Comparison of ENCODE assay signal across 20 cellular contexts in genomic region chr10:63759335-63759734, GRCh38.
"Had no signal": no experiment of that assay in that cellular context is flagged by ENCODE, and none has a peak within 500 bp of the region (broad histone marks: within the 10 kb centered on the region; RNA-seq: fewer than 3 reads in every experiment).

No MANE protein-coding gene starts in this region.

- H3K4me1 ChIP-seq: esophagus muscularis mucosa, gastroesophageal sphincter, right lobe of liver, testis, tibial nerve had no signal

- H3K27me3 ChIP-seq: esophagus muscularis mucosa, gastroesophageal sphincter, hepatocyte, ovary, right lobe of liver, testis, tibial nerve had no signal

- H3K4me3 ChIP-seq: esophagus muscularis mucosa, gastroesophageal sphincter, hepatocyte, ovary, right lobe of liver, testis, tibial nerve had no signal

- H3K4me2 ChIP-seq: hepatocyte had no signal

- H3K9me3 ChIP-seq: esophagus muscularis mucosa, ovary, right lobe of liver, testis, tibial nerve had no signal

- DNase-seq: central memory CD4-positive, alpha-beta T cell; effector memory CD8-positive, alpha-beta T cell; glutamatergic neuron; kidney; left colon; mammary epithelial cell; natural killer cell; nucleus accumbens; ovary; right lobe of liver; stimulated activated CD4-positive, alpha-beta T cell treated with anti-CD3 and anti-CD28 coated beads, Interleukin-4, amount 100 ng/mL, for 1 hour; stimulated activated CD8-positive, alpha-beta memory T cell treated with anti-CD3 and anti-CD28 coated beads, Interleukin-4, amount 100 ng/mL, for 48 hours; stimulated activated naive CD8-positive, alpha-beta T cell treated with anti-CD3 and anti-CD28 coated beads, Interleukin-15, Interleukin-2, amounts not matched to agents 100 U/mL and 50 U/mL, for 24 hours; testis had no signal

- ATAC-seq: effector memory CD8-positive, alpha-beta T cell; gastroesophageal sphincter; left colon; natural killer cell; right lobe of liver; stimulated activated effector memory CD8-positive, alpha-beta T cell treated with anti-CD3 and anti-CD28 coated beads, Interleukin-12 subunit alpha, Interleukin-12 subunit beta, amount 100 ng/mL, for 72 hours; stimulated activated naive CD8-positive, alpha-beta T cell treated with anti-CD3 and anti-CD28 coated beads, Interleukin-15, Interleukin-2, amounts not matched to agents 100 U/mL and 50 U/mL, for 24 hours had no signal

- H3K36me3 ChIP-seq: esophagus muscularis mucosa, gastroesophageal sphincter, ovary, right lobe of liver, tibial nerve had no signal

- H2AFZ ChIP-seq: hepatocyte had no signal

- H3K27ac ChIP-seq: epithelial cell of prostate, esophagus muscularis mucosa, gastroesophageal sphincter, hepatocyte, ovary, right lobe of liver, testis, tibial nerve had no signal

- H3K79me2 ChIP-seq: hepatocyte had no signal
